Comparison of ENCODE assay signal across 8 cellular contexts in the genomic region with DNA sequence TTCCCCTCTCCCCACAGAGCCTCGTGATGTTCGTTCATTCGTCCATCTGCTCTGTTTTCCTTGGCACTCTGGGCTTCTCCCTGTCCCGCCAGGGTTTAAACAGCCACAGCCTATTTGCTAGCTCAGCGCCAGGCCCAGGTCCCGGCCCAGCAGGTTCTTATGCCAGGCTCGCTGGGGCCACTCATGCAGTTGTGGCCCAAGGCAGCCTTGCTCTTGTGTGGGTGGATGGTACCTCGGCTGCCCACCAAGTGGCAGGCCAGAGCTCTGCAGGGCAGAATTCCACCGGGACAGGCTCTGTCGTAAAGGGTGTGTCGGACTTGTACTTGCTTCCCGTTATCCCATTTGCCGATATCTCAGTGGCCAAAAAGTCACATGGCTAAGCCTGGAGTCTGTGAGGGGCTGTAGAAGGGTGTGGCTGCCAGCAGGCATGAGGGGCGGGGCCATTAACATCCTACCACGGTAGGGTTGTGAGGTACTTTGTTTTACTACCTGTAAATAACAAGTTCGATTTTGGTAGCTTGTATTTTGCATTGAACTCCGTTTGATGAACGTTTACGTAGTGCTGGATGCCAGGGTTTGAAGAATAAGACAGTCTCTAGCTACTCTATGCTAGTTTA. TPM values are rescaled to one million over a fixed set of nuclear protein-coding genes. Genes with fewer than 3 reads are reported as not detected.
DNase-seq lines count a peak whose midpoint lies in the region; ATAC-seq and TF ChIP-seq lines count a peak whose summit lies in the region.

No MANE protein-coding gene starts in this region.

- H2AK5ac ChIP-seq in H9 (ENCODE audit: insufficient read length, low read length), result no peak overlapping the region

- H4K20me1 ChIP-seq in H9 (ENCODE audit: control insufficient read depth, insufficient read depth, insufficient read length), result no peaks in the 10 kb centered on the region

- H3K79me1 ChIP-seq in H9 (ENCODE audit: insufficient read depth, low read depth, low read length, poor library complexity, severe bottlenecking), result peaks cover 5% of the 10 kb centered on the region

- no peak overlapping the region for H3K14ac ChIP-seq in H9 (ENCODE audit: insufficient read depth, low read length)

- no peaks in the 10 kb centered on the region for H3K36me3 ChIP-seq in parathyroid adenoma (ENCODE audit: control insufficient read depth, insufficient read depth, low read length)

- no peaks in the 10 kb centered on the region for H3K9me3 ChIP-seq in H9 (ENCODE audit: control insufficient read depth, low read depth, low read length)
- no peaks in the 10 kb centered on the region for H3K9me3 ChIP-seq in parathyroid adenoma (ENCODE audit: control insufficient read depth, low read length)

- H3K4me1 ChIP-seq in H9 (ENCODE audit: insufficient read depth, low read length) (no peaks in the 10 kb centered on the region; the same call in 1 of the 2 replicates), parathyroid adenoma (peaks cover 3% of the 10 kb centered on the region)

- H4K5ac ChIP-seq in H9 (ENCODE audit: insufficient read length, low read depth, low read length), result no peak overlapping the region

- no peak overlapping the region for H3K9ac ChIP-seq in H9 (ENCODE audit: extremely low read depth, insufficient read length, low read length)
- H3K9ac ChIP-seq in parathyroid adenoma, result no peak overlapping the region

- H3K4ac ChIP-seq in H9 (ENCODE audit: low read depth, low read length), result no peak overlapping the region; the same call in 1 of the 2 replicates

- H3K4me3 ChIP-seq in parathyroid adenoma (ENCODE audit: low read depth, low read length), result no peak overlapping the region

- no peaks in the 10 kb centered on the region for H3K9me3 Mint-ChIP-seq in H9
- no peaks in the 10 kb centered on the region for H3K9me3 Mint-ChIP-seq in WTC11

- no peak overlapping the region for H3T11ph ChIP-seq in H9 (ENCODE audit: low read length)

- H3K27me3 ChIP-seq in H9 (ENCODE audit: insufficient read depth, low read length), result no peaks in the 10 kb centered on the region
- no peaks in the 10 kb centered on the region for H3K27me3 ChIP-seq in parathyroid adenoma (ENCODE audit: control insufficient read depth, insufficient read depth, low read length)

- no peak overlapping the region for H2BK15ac ChIP-seq in H9 (ENCODE audit: low read depth, low read length)

- no peak overlapping the region for H3K4me2 ChIP-seq in H9 (ENCODE audit: insufficient read depth, insufficient read length, low read length)
- peak overlapping the region; percentile 46 for H3K4me2 ChIP-seq in parathyroid adenoma (ENCODE audit: low read length)

- no CpG with 5 or more reads among the region's 19 CpGs for WGBS in H9 (ENCODE audit: extremely low coverage, insufficient read length, low lambda C conversion rate)

- ATAC-seq in WTC11 (peak; percentile 78), GM21515 (IDR thresholded peaks at IDR 0.05; ENCODE audit: unreplicated experiment) (no peak)

- H3K23ac ChIP-seq in H9 (ENCODE audit: insufficient read length, low read depth, low read length), result no peak overlapping the region

- POLR2A ChIA-PET in WTC11 (lab: Charles Lee), result interaction anchor here (0.5 to 0.6 kb wide), 2 partner anchors 44 to 311 kb away, joined by 3 to 4 read pairs; no protein-coding TSS in a partner anchor

- H2BK120ac ChIP-seq in H9 (ENCODE audit: low read depth, low read length, poor library complexity, severe bottlenecking), result peak overlapping the region; percentile 26

- TF ChIP-seq CTCF in H9 (conservative IDR thresholded peaks at IDR 0.05) (peak; percentile 46), WTC11 (IDR thresholded peaks at IDR 0.05) (no peak), parathyroid adenoma (IDR thresholded peaks at IDR 0.05) (no peak)

- no peak overlapping the region for H2BK12ac ChIP-seq in H9 (ENCODE audit: insufficient read length, low read depth, low read length)

- no peaks in the 10 kb centered on the region for H3K27me3 Mint-ChIP-seq in H9 (ENCODE audit: low read depth)
- no peaks in the 10 kb centered on the region for H3K27me3 Mint-ChIP-seq in WTC11 (ENCODE audit: low read depth)

- no peaks in the 10 kb centered on the region; the same call in 1 of the 2 replicates for H3K79me2 ChIP-seq in H9 (ENCODE audit: insufficient read depth, low read length)
- H3K79me2 ChIP-seq in parathyroid adenoma, result peaks cover 5% of the 10 kb centered on the region

- no peak overlapping the region for H3K56ac ChIP-seq in H9 (ENCODE audit: insufficient read length, low read depth, low read length)

- H3K23me2 ChIP-seq in H9 (ENCODE audit: insufficient read length, low read depth, low read length, poor library complexity, severe bottlenecking), result no peaks in the 10 kb centered on the region

- H4K91ac ChIP-seq in H9 (ENCODE audit: insufficient read length, low read depth, low read length), result no peak overlapping the region

- H3K27ac ChIP-seq in H9 (ENCODE audit: insufficient read length, low read depth, low read length) (no peak overlapping the region), parathyroid adenoma (peak overlapping the region; percentile 75)

- H3K4me1 Mint-ChIP-seq in H9 (peaks cover 25 to 34% of the 10 kb centered on the region in 2 experiments), WTC11 (peaks cover 28% of the 10 kb centered on the region)

- H3K27ac Mint-ChIP-seq in H9 (peak overlapping the region in 2 of 3 experiments; percentile 7 to 68; a peak in 2 of 7 replicates), WTC11 (peak overlapping the region; percentile 40)

- H2BK20ac ChIP-seq in H9 (ENCODE audit: low read depth, low read length, poor library complexity, severe bottlenecking), result no peak overlapping the region

- no peak overlapping the region for H2BK5ac ChIP-seq in H9 (ENCODE audit: insufficient read length, low read length)

- peaks cover 0 to 9% (median 7%) of the 10 kb centered on the region in 3 experiments; a peak in 5 of 7 replicates for H3K36me3 Mint-ChIP-seq in H9 (ENCODE audit: insufficient read depth in 1 of 3, low read depth in 3 of 3)
- peaks cover 4% of the 10 kb centered on the region for H3K36me3 Mint-ChIP-seq in WTC11

- peak; percentile 70 for DNase-seq in A172 (ENCODE audit: low spot score)
- DNase-seq in H9, result peak; percentile 63
- DNase-seq in WTC11 (ENCODE audit: low spot score), result peak; percentile 41
- DNase-seq in fibroblast of peridontal ligament (ENCODE audit: extremely low read depth), result peak; percentile 72
- no peak for DNase-seq in GM19238 (ENCODE audit: insufficient read length, low spot score)
- no peak for DNase-seq in RPMI8226

- H3K4me3 Mint-ChIP-seq in H9 (no peak overlapping the region), WTC11 (no peak overlapping the region)

- H4K8ac ChIP-seq in H9 (replicated peaks; ENCODE audit: insufficient read length, low read depth, low read length), result no peak overlapping the region

- no peak overlapping the region for H3K18ac ChIP-seq in H9 (ENCODE audit: insufficient read length, low read depth, low read length)

- CTCF ChIA-PET in WTC11 (lab: Charles Lee), result interaction anchor here (1.0 to 2.1 kb wide), 8 partner anchors 17 to 689 kb away, joined by 3 to 6 read pairs (median 3); no protein-coding TSS in a partner anchor

- H2AFZ ChIP-seq in H9 (ENCODE audit: low read length) (no peak overlapping the region), parathyroid adenoma (no peak overlapping the region)

TF ChIP-seq in WTC11, 78 proteins besides CTCF, POLR2A, EP300 and RAD21:
- TF ChIP-seq ZNF219 (CRISPR knock-in tag; IDR thresholded peaks at IDR 0.05; ENCODE audit: borderline replicate concordance) (no peak), EMX1 (CRISPR knock-in tag; IDR thresholded peaks at IDR 0.05) (no peak), OVOL2 (CRISPR knock-in tag; IDR thresholded peaks at IDR 0.05; ENCODE audit: borderline replicate concordance) (no peak), ZNF317 (CRISPR knock-in tag; IDR thresholded peaks at IDR 0.05; ENCODE audit: borderline replicate concordance, low read depth) (no peak), SOX15 (CRISPR knock-in tag; IDR thresholded peaks at IDR 0.05) (no peak), GTF2I (CRISPR knock-in tag; conservative IDR thresholded peaks at IDR 0.05) (no peak), KAT7 (CRISPR knock-in tag; IDR thresholded peaks at IDR 0.05; ENCODE audit: borderline replicate concordance) (no peak), NR2C2 (CRISPR knock-in tag; IDR thresholded peaks at IDR 0.05) (no peak)
TF ChIP-seq in WTC11: peak in this region for 0.

RNA-seq across cellular contexts. Expression of a gene that starts 7.9 kb away (rescaled TPM):
- 20.8 and 21.8 TPM in 2 replicates for total RNA-seq in A172 (2014; rRNA removed; shearing (Covaris generic))
- 34.3 and 37.9 TPM in 2 replicates for total RNA-seq in H9 (2021)
- total RNA-seq in WTC11 (2021), result 20.7 to 21.6 TPM (median 21.3 TPM) in 3 replicates

RNA-seq across cellular contexts. Expression of a gene that starts 32.9 kb away (rescaled TPM):
- not detected in 2 replicates for total RNA-seq in A172 (2014; rRNA removed; shearing (Covaris generic))
- not detected in 2 replicates for total RNA-seq in H9 (2021)
- total RNA-seq in WTC11 (2021), result 0.23 to 0.62 TPM (median 0.37 TPM) in 3 replicates

Comparison
In these comparisons a context has a peak if more than half of its experiments do, and no peak if none do; other contexts are left out.
1. DNase-seq: peak in A172 (single experiment), H9 (single experiment), WTC11 (single experiment) and fibroblast of peridontal ligament (single experiment); none in GM19238 (single experiment) and RPMI8226 (single experiment).